ENCODE assay signal across 19 cellular contexts in the genomic region with DNA sequence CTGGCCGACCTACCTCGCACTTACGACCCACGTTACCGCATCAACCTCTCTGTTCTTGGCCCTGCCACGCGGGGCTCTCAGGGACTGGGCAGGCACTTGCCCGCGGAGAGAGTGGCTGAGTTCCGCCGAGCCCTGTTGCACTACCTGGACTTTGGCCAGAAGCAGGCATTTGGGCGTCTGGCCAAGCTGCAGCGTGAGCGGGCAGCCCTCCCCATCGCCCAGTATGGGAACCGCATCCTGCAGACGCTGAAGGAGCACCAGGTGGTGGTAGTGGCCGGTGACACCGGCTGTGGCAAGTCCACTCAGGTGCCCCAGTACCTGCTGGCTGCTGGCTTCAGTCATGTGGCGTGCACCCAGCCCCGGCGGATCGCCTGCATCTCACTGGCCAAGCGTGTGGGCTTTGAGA. TPM values are rescaled to one million over a fixed set of nuclear protein-coding genes. Genes with fewer than 3 reads are reported as not detected.
DNase-seq lines count a peak whose midpoint lies in the region; ATAC-seq and TF ChIP-seq lines count a peak whose summit lies in the region.
"Had no signal": no experiment of that assay in that cellular context is flagged by ENCODE, and none has a peak within 500 bp of the region (broad histone marks: within the 10 kb centered on the region; RNA-seq: fewer than 3 reads in every experiment).

No MANE protein-coding gene starts in this region.

- H3K14ac ChIP-seq in H9 (ENCODE audit: insufficient read depth, low read length), result no peak overlapping the region; the same call in 1 of the 2 replicates

- peak; percentile 30 for ATAC-seq in mucosa of descending colon
- no peak for ATAC-seq in HG02870 (IDR thresholded peaks at IDR 0.05; ENCODE audit: unreplicated experiment)

- H3K4me3 Mint-ChIP-seq in H9, result no peak overlapping the region
- H3K4me3 Mint-ChIP-seq: CD14-positive monocyte had no signal

- H3K4me3 ChIP-seq in mucosa of descending colon, result no peak overlapping the region
- H3K4me3 ChIP-seq: breast epithelium, GM23248, sigmoid colon, suprapubic skin had no signal

- H2AFZ ChIP-seq in H9 (ENCODE audit: low read length), result no peak overlapping the region
- H2AFZ ChIP-seq: GM23248 had no signal

- no peak overlapping the region for H2BK120ac ChIP-seq in H9 (ENCODE audit: low read depth, low read length, poor library complexity, severe bottlenecking)

- peaks cover 0 to 3% of the 10 kb centered on the region in 2 experiments; a peak in 3 of 5 replicates for H3K9me3 Mint-ChIP-seq in H9

- no peak overlapping the region for H2BK12ac ChIP-seq in H9 (ENCODE audit: insufficient read length, low read depth, low read length)

- H3K9me3 ChIP-seq in mucosa of descending colon (no peaks in the 10 kb centered on the region), H9 (ENCODE audit: control insufficient read depth, low read depth, low read length) (no peaks in the 10 kb centered on the region)
- H3K9me3 ChIP-seq: breast epithelium, sigmoid colon, suprapubic skin had no signal

- DNase-seq in DMS79 (lab: John Stamatoyannopoulos, UW) (peak; percentile 30), NCI-H2029 (lab: John Stamatoyannopoulos, UW) (peak; percentile 86), cerebellar cortex (ENCODE audit: low spot score) (peak; percentile 31), mucosa of descending colon (peak in 2 of 3 donors; percentile 67 to 86), H9 (no peak), erythroblast (lab: John Stamatoyannopoulos, UW) (no peak)
- DNase-seq in stimulated activated CD4-positive, alpha-beta T cell treated with anti-CD3 and anti-CD28 coated beads, Interleukin-4, amount 100 ng/mL, for 1 hour, result no peak
- DNase-seq: activated CD8-positive, alpha-beta memory T cell treated with anti-CD3 and anti-CD28 coated beads, Interleukin-2, amount 50 U/mL, for 4 hours; activated effector memory CD4-positive, alpha-beta T cell treated with Interleukin-2 at 50 U/mL for 16 hours; dermis blood vessel endothelial cell; GM23248; NCI-H1048; NCI-H510A treated with DMSO at 0.1 percent for 48 hours; sigmoid colon had no signal

- no peak overlapping the region for H3K4ac ChIP-seq in H9 (ENCODE audit: low read depth, low read length)

- H3K27me3 ChIP-seq in H9 (ENCODE audit: insufficient read depth, low read length), result no peaks in the 10 kb centered on the region
- H3K27me3 ChIP-seq: breast epithelium, sigmoid colon, suprapubic skin had no signal

- H4K8ac ChIP-seq in H9 (replicated peaks; ENCODE audit: insufficient read length, low read depth, low read length), result no peak overlapping the region

- H3K9ac ChIP-seq in H9 (ENCODE audit: extremely low read depth, insufficient read length, low read length), result no peak overlapping the region
- H3K9ac ChIP-seq: GM23248 had no signal

- no peak for TF ChIP-seq POLR2A in erythroblast (IDR thresholded peaks at IDR 0.05; ENCODE audit: low read length)

- H3K36me3 Mint-ChIP-seq in H9 (ENCODE audit: insufficient read depth in 1 of 3, low read depth in 3 of 3), result peaks cover 61 to 85% (median 80%) of the 10 kb centered on the region in 3 experiments

- peaks cover 9% of the 10 kb centered on the region; the same call in 1 of the 2 replicates for H3K79me2 ChIP-seq in H9 (ENCODE audit: insufficient read depth, low read length)

- H4K20me1 ChIP-seq in H9 (ENCODE audit: control insufficient read depth, insufficient read depth, insufficient read length), result no peaks in the 10 kb centered on the region

- H3K4me1 Mint-ChIP-seq in H9, result peaks cover 26 to 31% of the 10 kb centered on the region in 2 experiments

- TF ChIP-seq CTCF in mucosa of descending colon (IDR thresholded peaks at IDR 0.05) (no peak), H9 (conservative IDR thresholded peaks at IDR 0.05) (no peak)

- intact Hi-C loops in mucosa of descending colon (cut with DNase I, micrococcal nuclease), result no loop called here

- H2AK5ac ChIP-seq in H9 (ENCODE audit: insufficient read length, low read length), result no peak overlapping the region

- H4K5ac ChIP-seq in H9 (ENCODE audit: insufficient read length, low read depth, low read length), result no peak overlapping the region

- H2BK5ac ChIP-seq in H9 (ENCODE audit: insufficient read length, low read length), result no peak overlapping the region

- H3K23ac ChIP-seq in H9 (ENCODE audit: insufficient read length, low read depth, low read length), result no peak overlapping the region

- no CpG with 5 or more reads among the region's 24 CpGs for WGBS in H9 (ENCODE audit: extremely low coverage, insufficient read length, low lambda C conversion rate)

- H3K4me1 ChIP-seq in mucosa of descending colon (ENCODE audit: low read depth) (no peaks in the 10 kb centered on the region), H9 (ENCODE audit: insufficient read depth, low read length) (peaks cover 4% of the 10 kb centered on the region; the same call in 1 of the 2 replicates)
- H3K4me1 ChIP-seq: breast epithelium had no signal

- no peak overlapping the region for H3K56ac ChIP-seq in H9 (ENCODE audit: insufficient read length, low read depth, low read length)

- peaks cover 6% of the 10 kb centered on the region for H3K36me3 ChIP-seq in mucosa of descending colon (ENCODE audit: low read depth)

- peaks cover 6% of the 10 kb centered on the region for H3K23me2 ChIP-seq in H9 (ENCODE audit: insufficient read length, low read depth, low read length, poor library complexity, severe bottlenecking)

- no peak overlapping the region for H3K27ac ChIP-seq in H9 (ENCODE audit: insufficient read length, low read depth, low read length)
- H3K27ac ChIP-seq: breast epithelium, GM23248, sigmoid colon, suprapubic skin had no signal

- H3K27me3 Mint-ChIP-seq in H9 (ENCODE audit: low read depth), result peaks cover 6% of the 10 kb centered on the region

- H2BK15ac ChIP-seq in H9 (ENCODE audit: low read depth, low read length), result no peak overlapping the region

- no peak overlapping the region for H2BK20ac ChIP-seq in H9 (ENCODE audit: low read depth, low read length, poor library complexity, severe bottlenecking)

- no peak overlapping the region; a peak in 1 of 7 replicates for H3K27ac Mint-ChIP-seq in H9

- H3K18ac ChIP-seq in H9 (ENCODE audit: insufficient read length, low read depth, low read length), result no peak overlapping the region

- H3T11ph ChIP-seq in H9 (ENCODE audit: low read length), result no peak overlapping the region

- H3K4me2 ChIP-seq in H9 (ENCODE audit: insufficient read depth, insufficient read length, low read length), result no peak overlapping the region

- H3K79me1 ChIP-seq in H9 (ENCODE audit: insufficient read depth, low read depth, low read length, poor library complexity, severe bottlenecking), result peaks cover 14% of the 10 kb centered on the region

- no peak overlapping the region for H4K91ac ChIP-seq in H9 (ENCODE audit: insufficient read length, low read depth, low read length)

RNA-seq across cellular contexts. Expression of a gene that starts 4.2 kb away (rescaled TPM):
- 10 to 100 TPM in 2 of 3 donors, 1 to 10 TPM in 1; 8.7 to 12.3 (median 11.0) TPM for total RNA-seq in mucosa of descending colon
- 38.2 and 38.3 TPM in 2 replicates for total RNA-seq in H9 (2021)

RNA-seq across cellular contexts. Expression of a gene that starts 21.3 kb away (rescaled TPM):
- 1 to 10 TPM in 2 of 3 donors, under 1 TPM in 1; 0.29 to 1.6 (median 1.4) TPM for total RNA-seq in mucosa of descending colon
- not detected in 2 replicates for total RNA-seq in H9 (2021)

RNA-seq across cellular contexts. Expression of a gene that starts 43.6 kb away (rescaled TPM):
- total RNA-seq in mucosa of descending colon (10 to 100 TPM in 1 of 3 donors, 1 to 10 TPM in 2; 5.1 to 13.5 (median 7.9) TPM), H9 (2021) (1.8 TPM in 2 replicates)
- total RNA-seq: dermis blood vessel endothelial cell, GM23248, lung microvascular endothelial cell had no signal

Comparison
In these comparisons a context has a peak if more than half of its experiments do, and no peak if none do; other contexts are left out.
1. DNase-seq: peak in DMS79 (single experiment), NCI-H2029 (single experiment), cerebellar cortex (single experiment) and mucosa of descending colon (2 of 3); none in H9 (single experiment), stimulated activated CD4-positive, alpha-beta T cell treated with anti-CD3 and anti-CD28 coated beads, Interleukin-4, amount 100 ng/mL, for 1 hour (single experiment) and erythroblast (0 of 2).